In genomic region chrX:134181261-134181660, GRCh38 we compare ENCODE assay signal across 21 cellular contexts. TPM values are rescaled to one million over a fixed set of nuclear protein-coding genes. Genes with fewer than 3 reads are reported as not detected.
DNase-seq lines count a peak whose midpoint lies in the region; ATAC-seq and TF ChIP-seq lines count a peak whose summit lies in the region.
"Had no signal": no experiment of that assay in that cellular context is flagged by ENCODE, and none has a peak within 500 bp of the region (broad histone marks: within the 10 kb centered on the region; RNA-seq: fewer than 3 reads in every experiment).

No MANE protein-coding gene starts in this region.

- no peak for TF ChIP-seq EP300 in esophagus muscularis mucosa (IDR thresholded peaks at IDR 0.05)

- H3K36me3 ChIP-seq in H7 (replicated peaks; ENCODE audit: control insufficient read depth, insufficient read depth, low read length) = no peaks in the 10 kb centered on the region
- no peaks in the 10 kb centered on the region for H3K36me3 ChIP-seq in iPS-18a (ENCODE audit: control insufficient read depth, low read depth, low read length)
- no peaks in the 10 kb centered on the region for H3K36me3 ChIP-seq in lower lobe of right lung
- no peaks in the 10 kb centered on the region for H3K36me3 ChIP-seq in esophagus muscularis mucosa
- H3K36me3 ChIP-seq: BLaER1 had no signal

- H3K9ac ChIP-seq in iPS-18a (ENCODE audit: low read length) = no peak overlapping the region
- H3K9ac ChIP-seq: BLaER1 had no signal

- ATAC-seq in lower lobe of right lung = no peak
- ATAC-seq: CD8-positive, alpha-beta T cell; HepG2 had no signal

- H3K36me3 Mint-ChIP-seq in neural crest cell (ENCODE audit: low read depth) = no peaks in the 10 kb centered on the region
- H3K36me3 Mint-ChIP-seq: CD8-positive, alpha-beta T cell had no signal

- intact Hi-C loops in lower lobe of right lung (cut with DNase I) = no loop called here
- intact Hi-C loops in esophagus muscularis mucosa (cut with DNase I) = no loop called here

- TF ChIP-seq POLR2A in esophagus muscularis mucosa (IDR thresholded peaks at IDR 0.05; ENCODE audit: low read depth) = no peak

- no peaks in the 10 kb centered on the region for H3K27me3 Mint-ChIP-seq in neural crest cell (ENCODE audit: low read depth)

- 47% methylated on average over 2 of the region's 2 CpGs for WGBS in esophagus muscularis mucosa

- peaks cover 3% of the 10 kb centered on the region for H3K27me3 ChIP-seq in H7 (ENCODE audit: control insufficient read depth, insufficient read depth, low read length)
- H3K27me3 ChIP-seq in iPS-18a (ENCODE audit: control insufficient read depth, insufficient read depth, low read length) = no peaks in the 10 kb centered on the region
- no peaks in the 10 kb centered on the region for H3K27me3 ChIP-seq in lower lobe of right lung (ENCODE audit: low read depth)
- H3K27me3 ChIP-seq in esophagus muscularis mucosa = peaks cover 0 to 3% (median 0%) of the 10 kb centered on the region in 4 donors

- H3K27ac ChIP-seq in iPS-18a (ENCODE audit: low read length) = no peak overlapping the region
- H3K27ac ChIP-seq in lower lobe of right lung = no peak overlapping the region
- H3K27ac ChIP-seq in esophagus muscularis mucosa (replicated peaks in 1 of 4) = no peak overlapping the region
- H3K27ac ChIP-seq: BLaER1, PC-9, RWPE1 had no signal

- H3K9me3 ChIP-seq in iPS-18a (ENCODE audit: control insufficient read depth, low read depth, low read length) (peaks cover 4% of the 10 kb centered on the region), lower lobe of right lung (no peaks in the 10 kb centered on the region), esophagus muscularis mucosa (no peaks in the 10 kb centered on the region)
- H3K9me3 ChIP-seq: BLaER1 had no signal

- TF ChIP-seq CTCF in neural crest cell (conservative IDR thresholded peaks at IDR 0.05) (no peak), lower lobe of right lung (IDR thresholded peaks at IDR 0.05) (no peak), GM13977 (IDR thresholded peaks at IDR 0.05; ENCODE audit: extremely low read depth, insufficient read depth, missing control alignments) (no peak), esophagus muscularis mucosa (IDR thresholded peaks at IDR 0.05) (no peak)

- DNase-seq in H7 = peak; percentile 36
- peak; percentile 29 for DNase-seq in OCI-M1 (lab: John Stamatoyannopoulos, UW)
- DNase-seq in neural crest cell (ENCODE audit: low read depth, low spot score) = no peak
- DNase-seq in SKM-1 treated with dmso at 0.1 percent for 144 hours (lab: John Stamatoyannopoulos, UW; ENCODE audit: unreplicated experiment) = no peak
- DNase-seq in lower lobe of right lung = no peak
- no peak for DNase-seq in GM13977 (ENCODE audit: low spot score)
- DNase-seq in esophagus muscularis mucosa (ENCODE audit: extremely low spot score) = no peak
- DNase-seq: CD8-positive, alpha-beta T cell; DMS53; KBM-7; NCI-H1105 treated with DMSO at 0.1 percent for 48 hours; NCI-H1694 treated with DMSO at 0.1 percent for 48 hours; NCI-H748 treated with DMSO at 0.1 percent for 48 hours; PC-9; SIG-M5 had no signal

- in situ Hi-C loops in GM13977 (cut with MboI; ENCODE audit: low pct_unique_long_range_greater_than_20kb, low sequenced_read_pairs, unreplicated experiment) = no loop called here

- H3K4me1 ChIP-seq in iPS-18a (ENCODE audit: control insufficient read depth, low read depth, low read length) (peaks cover 49% of the 10 kb centered on the region), lower lobe of right lung (no peaks in the 10 kb centered on the region), esophagus muscularis mucosa (no peaks in the 10 kb centered on the region)

- H3K4me3 Mint-ChIP-seq in neural crest cell = peak overlapping the region; percentile 50
- H3K4me3 Mint-ChIP-seq: CD8-positive, alpha-beta T cell had no signal

- peaks cover 3% of the 10 kb centered on the region for H3K9me3 Mint-ChIP-seq in neural crest cell
- H3K9me3 Mint-ChIP-seq: CD8-positive, alpha-beta T cell had no signal

- H3K4me1 Mint-ChIP-seq in neural crest cell = peaks cover 67% of the 10 kb centered on the region

- H3K4me3 ChIP-seq in H7 (ENCODE audit: insufficient read depth, low read depth, low read length) (no peak overlapping the region), iPS-18a (ENCODE audit: low read length) (peak overlapping the region; percentile 26), lower lobe of right lung (no peak overlapping the region), esophagus muscularis mucosa (no peak overlapping the region)
- H3K4me3 ChIP-seq: BLaER1, PC-9 had no signal

- H3K27ac Mint-ChIP-seq in neural crest cell (ENCODE audit: unreplicated experiment) = peak overlapping the region; percentile 90
- H3K27ac Mint-ChIP-seq: CD8-positive, alpha-beta T cell had no signal

RNA-seq across cellular contexts. Expression of gene CCDC160, which starts 55.7 kb away (rescaled TPM):
- 3.0 and 4.4 TPM in 2 replicates for total RNA-seq in H7 (2014; rRNA removed; shearing (Covaris generic))
- total RNA-seq in neural crest cell = 8.5 and 9.1 TPM in 2 replicates
- total RNA-seq in lower lobe of right lung = 0.38 TPM
- total RNA-seq in esophagus muscularis mucosa = not detected
- total RNA-seq: A673; CD8-positive, alpha-beta T cell; HepG2; NCI-H460 had no signal

Comparison
In these comparisons a context has a peak if more than half of its experiments do, and no peak if none do; other contexts are left out.
1. DNase-seq: peak in H7 (single experiment) and OCI-M1 (single experiment); none in neural crest cell (single experiment), SKM-1 treated with dmso at 0.1 percent for 144 hours (single experiment), lower lobe of right lung (single experiment), GM13977 (single experiment) and esophagus muscularis mucosa (single experiment).